ENCODE assay signal across 28 cellular contexts in the genomic region with DNA sequence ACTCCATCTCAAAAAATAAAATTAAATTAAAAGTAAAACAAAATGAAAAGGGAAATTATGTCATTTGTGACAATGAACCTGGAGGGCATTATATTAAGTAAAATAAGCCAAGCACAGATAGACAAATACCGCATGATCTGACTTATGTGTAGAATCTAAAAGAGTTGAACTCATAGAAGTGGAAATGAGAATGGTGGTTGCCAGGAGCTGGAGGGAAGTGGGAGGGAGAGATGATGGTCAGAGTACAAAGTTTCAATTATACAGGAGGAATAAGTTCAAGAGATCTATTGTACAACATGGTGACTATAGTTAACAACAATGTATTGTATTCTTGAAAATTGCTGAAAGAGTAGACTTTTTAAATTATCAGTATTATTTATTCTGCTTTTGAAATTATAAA.
"Had no signal": no experiment of that assay in that cellular context is flagged by ENCODE, and none has a peak within 500 bp of the region (broad histone marks: within the 10 kb centered on the region; RNA-seq: fewer than 3 reads in every experiment).

No MANE protein-coding gene starts in this region.

- H3K4me3 ChIP-seq: neural progenitor cell, ovary, prostate gland, right atrium auricular region, right lobe of liver, sigmoid colon, stomach, thoracic aorta, thyroid gland, tibial nerve, upper lobe of left lung, vagina had no signal

- H3K27me3 ChIP-seq: neural progenitor cell, ovary, right atrium auricular region, right lobe of liver, sigmoid colon, stomach, thyroid gland, tibial nerve, upper lobe of left lung, vagina had no signal

- H3K4me1 ChIP-seq: neural progenitor cell, parathyroid adenoma, prostate gland, right atrium auricular region, right lobe of liver, sigmoid colon, stomach, thyroid gland, tibial nerve, upper lobe of left lung, vagina had no signal

- DNase-seq: natural killer cell; occipital lobe; ovary; retina; right lobe of liver; sigmoid colon; small intestine; stimulated activated CD4-positive, alpha-beta T cell treated with anti-CD3 and anti-CD28 coated beads, Interleukin-15, amount 100 ng/mL, for 24 hours; stimulated activated CD4-positive, alpha-beta T cell treated with anti-CD3 and anti-CD28 coated beads, Interleukin-2, amount 100 ng/mL, for 24 hours; stimulated activated CD4-positive, alpha-beta T cell treated with anti-CD3 and anti-CD28 coated beads, Interleukin-2, amount 100 ng/mL, for 48 hours; stimulated activated CD4-positive, alpha-beta T cell treated with anti-CD3 and anti-CD28 coated beads, Interleukin-4, amount 100 ng/mL, for 24 hours; stimulated activated naive B cell treated with anti-CD40 and anti-IgM and Interleukin-4, amounts not matched to agents 10 μg/mL and 1 μg/mL and 100 μg/mL, for 72 hours; stimulated activated naive CD4-positive, alpha-beta T cell treated with Interleukin-2 at 50 U/mL for 16 hours; stomach; thyroid gland; trophoblast cell; upper lobe of left lung had no signal

- H3K36me3 Mint-ChIP-seq: natural killer cell; neural progenitor cell; stimulated activated effector memory CD8-positive, alpha-beta T cell treated with anti-CD3 and anti-CD28 coated beads, Interleukin-12 subunit alpha, Interleukin-12 subunit beta, amount 100 ng/mL, for 72 hours; stimulated activated naive B cell treated with anti-CD40 and anti-IgM and Interleukin-4, amounts not matched to agents 10 μg/mL and 1 μg/mL and 100 μg/mL, for 72 hours had no signal

- H3K9me3 Mint-ChIP-seq: natural killer cell; nephron; stimulated activated effector memory CD8-positive, alpha-beta T cell treated with anti-CD3 and anti-CD28 coated beads, Interleukin-12 subunit alpha, Interleukin-12 subunit beta, amount 100 ng/mL, for 72 hours; stimulated activated naive CD8-positive, alpha-beta T cell treated with anti-CD3 and anti-CD28 coated beads, Interleukin-15, Interleukin-2, amounts not matched to agents 100 ng/mL and 50 ng/mL, for 24 hours had no signal

- H3K27ac ChIP-seq: neural progenitor cell, ovary, parathyroid adenoma, prostate gland, right atrium auricular region, right lobe of liver, sigmoid colon, stomach, thoracic aorta, thyroid gland, tibial nerve, upper lobe of left lung, vagina had no signal

- H3K9me3 ChIP-seq: ovary, prostate gland, right atrium auricular region, right lobe of liver, sigmoid colon, stomach, thoracic aorta, thyroid gland, tibial nerve, upper lobe of left lung, vagina had no signal

- FAIRE-seq: small intestine, urothelium cell line had no signal

- H3K27ac Mint-ChIP-seq: natural killer cell; nephron; neural progenitor cell; stimulated activated effector memory CD8-positive, alpha-beta T cell treated with anti-CD3 and anti-CD28 coated beads, Interleukin-12 subunit alpha, Interleukin-12 subunit beta, amount 100 ng/mL, for 72 hours; stimulated activated naive B cell treated with anti-CD40 and anti-IgM and Interleukin-4, amounts not matched to agents 10 μg/mL and 1 μg/mL and 100 μg/mL, for 72 hours; stimulated activated naive CD8-positive, alpha-beta T cell treated with anti-CD3 and anti-CD28 coated beads, Interleukin-15, Interleukin-2, amounts not matched to agents 100 ng/mL and 50 ng/mL, for 24 hours had no signal

- ATAC-seq: natural killer cell; right lobe of liver; stimulated activated effector memory CD8-positive, alpha-beta T cell treated with anti-CD3 and anti-CD28 coated beads, Interleukin-12 subunit alpha, Interleukin-12 subunit beta, amount 100 ng/mL, for 72 hours; stimulated activated naive B cell treated with anti-CD40 and anti-IgM and Interleukin-4, amounts not matched to agents 10 μg/mL and 1 μg/mL and 100 μg/mL, for 72 hours had no signal
